ENCODE assay signal across 8 cellular contexts in genomic region chr10:48656241-48656921, GRCh38. TPM values are rescaled to one million over a fixed set of nuclear protein-coding genes. Genes with fewer than 3 reads are reported as not detected.
DNase-seq lines count a peak whose midpoint lies in the region; ATAC-seq, FAIRE-seq and TF ChIP-seq lines count a peak whose summit lies in the region.

No MANE protein-coding gene starts in this region.

- peak; percentile 85 for TF ChIP-seq CTCF in natural killer cell (IDR thresholded peaks at IDR 0.05)

- H3K4me1 Mint-ChIP-seq in natural killer cell = peaks cover 11% of the 10 kb centered on the region in 2 donors
- H3K4me1 Mint-ChIP-seq in stimulated activated memory B cell treated with anti-CD40 and anti-IgM and Interleukin-4, amounts not matched to agents 10 μg/mL and 1 μg/mL and 100 μg/mL, for 72 hours = peaks cover 70% of the 10 kb centered on the region

- ATAC-seq in GM21423 (IDR thresholded peaks at IDR 0.05; ENCODE audit: unreplicated experiment) (peak; percentile 82), natural killer cell (peak; percentile 96 to 98 (median 97))
- ATAC-seq in stimulated activated memory B cell treated with anti-CD40 and anti-IgM and Interleukin-4, amounts not matched to agents 10 μg/mL and 1 μg/mL and 100 μg/mL, for 72 hours = peak; percentile 97

- DNase-seq in DMS 273 treated with DMSO at 0.1 percent for 48 hours (lab: John Stamatoyannopoulos, UW) (peak; percentile 46), HUDEP-2 (lab: John Stamatoyannopoulos, UW; ENCODE audit: unreplicated experiment in 76 of 76) (peak in 71 of 76 experiments; percentile 5 to 88 (median 67)), RCC 7860 (ENCODE audit: low spot score) (peak; percentile 78), fibroblast of peridontal ligament (ENCODE audit: extremely low read depth) (peak; percentile 88), natural killer cell (peak; percentile 89)
- DNase-seq in activated T-helper 1 cell treated with anti-CD3 and anti-CD28 coated beads, Interleukin-2, amount 50 U/mL, for 16 hours (ENCODE audit: low read depth in 1 of 2, low spot score in 1 of 2) = peak; percentile 62 to 75

- no peaks in the 10 kb centered on the region for H3K9me3 Mint-ChIP-seq in natural killer cell
- H3K9me3 Mint-ChIP-seq in stimulated activated memory B cell treated with anti-CD40 and anti-IgM and Interleukin-4, amounts not matched to agents 10 μg/mL and 1 μg/mL and 100 μg/mL, for 72 hours = no peaks in the 10 kb centered on the region

- no peaks in the 10 kb centered on the region for H3K36me3 Mint-ChIP-seq in natural killer cell
- H3K36me3 Mint-ChIP-seq in stimulated activated memory B cell treated with anti-CD40 and anti-IgM and Interleukin-4, amounts not matched to agents 10 μg/mL and 1 μg/mL and 100 μg/mL, for 72 hours = no peaks in the 10 kb centered on the region

- FAIRE-seq in RCC 7860 (lab: Jason Lieb, UNC) = no peak

- intact Hi-C loops in natural killer cell (cut with micrococcal nuclease) = loop anchor here (1.0 to 10.0 kb wide), 2 partner anchors 293 to 508 kb away; no protein-coding TSS in a partner anchor

- H3K27ac Mint-ChIP-seq in natural killer cell = peak overlapping the region in 1 of 2 donors; percentile 27
- H3K27ac Mint-ChIP-seq in stimulated activated memory B cell treated with anti-CD40 and anti-IgM and Interleukin-4, amounts not matched to agents 10 μg/mL and 1 μg/mL and 100 μg/mL, for 72 hours = peak overlapping the region; percentile 78

- H3K4me3 Mint-ChIP-seq in natural killer cell = peak overlapping the region; percentile 86
- peak overlapping the region; percentile 85 for H3K4me3 Mint-ChIP-seq in stimulated activated memory B cell treated with anti-CD40 and anti-IgM and Interleukin-4, amounts not matched to agents 10 μg/mL and 1 μg/mL and 100 μg/mL, for 72 hours

- H3K27me3 Mint-ChIP-seq in natural killer cell (ENCODE audit: low read depth in 2 of 2) = peaks cover 17 to 34% of the 10 kb centered on the region in 2 donors
- peaks cover 14% of the 10 kb centered on the region for H3K27me3 Mint-ChIP-seq in stimulated activated memory B cell treated with anti-CD40 and anti-IgM and Interleukin-4, amounts not matched to agents 10 μg/mL and 1 μg/mL and 100 μg/mL, for 72 hours

RNA-seq across cellular contexts. Expression of gene WDFY4, which starts 28.3 kb away (rescaled TPM):
- 1 to 10 TPM; 1.7 to 8.4 (median 3.5) TPM for total RNA-seq in natural killer cell

RNA-seq across cellular contexts. Expression of gene ARHGAP22, which starts 51.5 kb away (rescaled TPM):
- under 1 TPM in 2 of 3 donors, not detected in 1; 0.21 to 0.40 TPM for total RNA-seq in natural killer cell

Comparison
In these comparisons a context has a peak if more than half of its experiments do, and no peak if none do; other contexts are left out.
1. Peak in every context shown above with its lines: DNase-seq and ATAC-seq.